Comparison of ENCODE assay signal across 9 cellular contexts in genomic region chr2:168849610-168850009, GRCh38. TPM values are rescaled to one million over a fixed set of nuclear protein-coding genes. Genes with fewer than 3 reads are reported as not detected.
A peak's percentile ranks its signal among the peaks of the same experiment; 100 is the strongest.
DNase-seq lines count a peak whose midpoint lies in the region; ATAC-seq and TF ChIP-seq lines count a peak whose summit lies in the region.
"Had no signal": no experiment of that assay in that cellular context is flagged by ENCODE, and none has a peak within 500 bp of the region (broad histone marks: within the 10 kb centered on the region; RNA-seq: fewer than 3 reads in every experiment).

No MANE protein-coding gene starts in this region.

- no peak overlapping the region for H3K4me3 ChIP-seq in fibroblast of the aortic adventitia (ENCODE audit: low read depth, low read length)

- intact Hi-C loops in activated CD8-positive, alpha-beta T cell treated with anti-CD3 and anti-CD28 coated beads for 36 hours (cut with micrococcal nuclease): no loop called here

- ATAC-seq in activated CD8-positive, alpha-beta T cell treated with anti-CD3 and anti-CD28 coated beads for 36 hours: no peak
- ATAC-seq in activated CD8-positive, alpha-beta T cell treated with anti-CD3 and anti-CD28 coated beads, Interleukin-2, amount 10 ng/mL, durations not matched to agents 7 days and 5 days: no peak
- ATAC-seq in stimulated activated memory B cell treated with anti-CD40 and anti-IgM and Interleukin-4, amounts not matched to agents 10 μg/mL and 1 μg/mL and 100 μg/mL, for 72 hours: peak; percentile 34
- ATAC-seq in GM18867 (IDR thresholded peaks at IDR 0.05; ENCODE audit: unreplicated experiment): no peak
- no peak for ATAC-seq in HG02623 (IDR thresholded peaks at IDR 0.05; ENCODE audit: unreplicated experiment)

- DNase-seq in activated CD8-positive, alpha-beta T cell treated with anti-CD3 and anti-CD28 coated beads for 36 hours: peak; percentile 20
- DNase-seq in activated CD8-positive, alpha-beta T cell treated with anti-CD3 and anti-CD28 coated beads, Interleukin-2, amount 10 ng/mL, durations not matched to agents 7 days and 5 days: no peak
- DNase-seq in NCI-H446 (lab: John Stamatoyannopoulos, UW) (peak; percentile 42 to 83), fibroblast of the aortic adventitia (ENCODE audit: low read depth) (peak; percentile 37), 8988T (no peak)

- POLR2A ChIA-PET in activated CD8-positive, alpha-beta T cell treated with anti-CD3 and anti-CD28 coated beads for 36 hours (lab: Charles Lee): interaction anchor here (1.0 kb wide), 1 partner anchor 41 kb away, joined by 3 read pairs; the partner anchor contains the start of gene SPC25
- POLR2A ChIA-PET in activated CD8-positive, alpha-beta T cell treated with anti-CD3 and anti-CD28 coated beads, Interleukin-2, amount 10 ng/mL, durations not matched to agents 7 days and 5 days (lab: Charles Lee): no interaction called here

- no peak overlapping the region for H3K4me3 Mint-ChIP-seq in activated CD8-positive, alpha-beta T cell treated with anti-CD3 and anti-CD28 coated beads for 36 hours
- no peak overlapping the region for H3K4me3 Mint-ChIP-seq in activated CD8-positive, alpha-beta T cell treated with anti-CD3 and anti-CD28 coated beads, Interleukin-2, amount 10 ng/mL, durations not matched to agents 7 days and 5 days
- no peak overlapping the region for H3K4me3 Mint-ChIP-seq in stimulated activated memory B cell treated with anti-CD40 and anti-IgM and Interleukin-4, amounts not matched to agents 10 μg/mL and 1 μg/mL and 100 μg/mL, for 72 hours

- no peaks in the 10 kb centered on the region for H3K27me3 Mint-ChIP-seq in activated CD8-positive, alpha-beta T cell treated with anti-CD3 and anti-CD28 coated beads for 36 hours
- H3K27me3 Mint-ChIP-seq in activated CD8-positive, alpha-beta T cell treated with anti-CD3 and anti-CD28 coated beads, Interleukin-2, amount 10 ng/mL, durations not matched to agents 7 days and 5 days (ENCODE audit: low read depth): no peaks in the 10 kb centered on the region
- H3K27me3 Mint-ChIP-seq in stimulated activated memory B cell treated with anti-CD40 and anti-IgM and Interleukin-4, amounts not matched to agents 10 μg/mL and 1 μg/mL and 100 μg/mL, for 72 hours: no peaks in the 10 kb centered on the region

- H3K36me3 Mint-ChIP-seq in activated CD8-positive, alpha-beta T cell treated with anti-CD3 and anti-CD28 coated beads for 36 hours (ENCODE audit: low read depth): peaks cover 4% of the 10 kb centered on the region
- peaks cover 30% of the 10 kb centered on the region for H3K36me3 Mint-ChIP-seq in activated CD8-positive, alpha-beta T cell treated with anti-CD3 and anti-CD28 coated beads, Interleukin-2, amount 10 ng/mL, durations not matched to agents 7 days and 5 days (ENCODE audit: low read depth)
- H3K36me3 Mint-ChIP-seq in stimulated activated memory B cell treated with anti-CD40 and anti-IgM and Interleukin-4, amounts not matched to agents 10 μg/mL and 1 μg/mL and 100 μg/mL, for 72 hours: no peaks in the 10 kb centered on the region

- H3K27ac Mint-ChIP-seq in activated CD8-positive, alpha-beta T cell treated with anti-CD3 and anti-CD28 coated beads for 36 hours: no peak overlapping the region
- no peak overlapping the region for H3K27ac Mint-ChIP-seq in activated CD8-positive, alpha-beta T cell treated with anti-CD3 and anti-CD28 coated beads, Interleukin-2, amount 10 ng/mL, durations not matched to agents 7 days and 5 days
- H3K27ac Mint-ChIP-seq in stimulated activated memory B cell treated with anti-CD40 and anti-IgM and Interleukin-4, amounts not matched to agents 10 μg/mL and 1 μg/mL and 100 μg/mL, for 72 hours: no peak overlapping the region

- H3K4me1 Mint-ChIP-seq in activated CD8-positive, alpha-beta T cell treated with anti-CD3 and anti-CD28 coated beads for 36 hours (ENCODE audit: low read depth): no peaks in the 10 kb centered on the region
- H3K4me1 Mint-ChIP-seq in activated CD8-positive, alpha-beta T cell treated with anti-CD3 and anti-CD28 coated beads, Interleukin-2, amount 10 ng/mL, durations not matched to agents 7 days and 5 days (ENCODE audit: low read depth): no peaks in the 10 kb centered on the region
- no peaks in the 10 kb centered on the region for H3K4me1 Mint-ChIP-seq in stimulated activated memory B cell treated with anti-CD40 and anti-IgM and Interleukin-4, amounts not matched to agents 10 μg/mL and 1 μg/mL and 100 μg/mL, for 72 hours

- CTCF ChIA-PET in activated CD8-positive, alpha-beta T cell treated with anti-CD3 and anti-CD28 coated beads for 36 hours (lab: Charles Lee): no interaction called here
- CTCF ChIA-PET in activated CD8-positive, alpha-beta T cell treated with anti-CD3 and anti-CD28 coated beads, Interleukin-2, amount 10 ng/mL, durations not matched to agents 7 days and 5 days (lab: Charles Lee): no interaction called here

- no peaks in the 10 kb centered on the region for H3K9me3 Mint-ChIP-seq in activated CD8-positive, alpha-beta T cell treated with anti-CD3 and anti-CD28 coated beads for 36 hours
- H3K9me3 Mint-ChIP-seq in activated CD8-positive, alpha-beta T cell treated with anti-CD3 and anti-CD28 coated beads, Interleukin-2, amount 10 ng/mL, durations not matched to agents 7 days and 5 days (ENCODE audit: insufficient read depth): no peaks in the 10 kb centered on the region
- H3K9me3 Mint-ChIP-seq in stimulated activated memory B cell treated with anti-CD40 and anti-IgM and Interleukin-4, amounts not matched to agents 10 μg/mL and 1 μg/mL and 100 μg/mL, for 72 hours: no peaks in the 10 kb centered on the region

- no peak for TF ChIP-seq CTCF in activated CD8-positive, alpha-beta T cell treated with anti-CD3 and anti-CD28 coated beads for 36 hours (IDR thresholded peaks at IDR 0.05)
- no peak for TF ChIP-seq CTCF in fibroblast of the aortic adventitia (IDR thresholded peaks at IDR 0.05; ENCODE audit: insufficient read depth, low read length)

RNA-seq across cellular contexts. Expression of gene SPC25, which starts 40.6 kb away (rescaled TPM):
- 10 to 100 TPM; 32.0 to 35.6 TPM for total RNA-seq in activated CD8-positive, alpha-beta T cell treated with anti-CD3 and anti-CD28 coated beads for 36 hours
- total RNA-seq in activated CD8-positive, alpha-beta T cell treated with anti-CD3 and anti-CD28 coated beads, Interleukin-2, amount 10 ng/mL, durations not matched to agents 7 days and 5 days: 10 to 100 TPM; 58.3 to 69.8 TPM
- 19.3 TPM in 1 of 2 replicates, not detected in the other for total RNA-seq in fibroblast of the aortic adventitia (ENCODE audit: low replicate concordance)

RNA-seq across cellular contexts. Expression of gene NOSTRIN, which starts 47.2 kb away (rescaled TPM):
- not detected for total RNA-seq in activated CD8-positive, alpha-beta T cell treated with anti-CD3 and anti-CD28 coated beads for 36 hours
- not detected for total RNA-seq in activated CD8-positive, alpha-beta T cell treated with anti-CD3 and anti-CD28 coated beads, Interleukin-2, amount 10 ng/mL, durations not matched to agents 7 days and 5 days
- total RNA-seq in fibroblast of the aortic adventitia (ENCODE audit: low replicate concordance): 0.81 TPM in 1 of 2 replicates, not detected in the other

RNA-seq across cellular contexts. Expression of gene G6PC2, which starts 51.5 kb away (rescaled TPM):
- not detected for total RNA-seq in activated CD8-positive, alpha-beta T cell treated with anti-CD3 and anti-CD28 coated beads for 36 hours
- total RNA-seq in activated CD8-positive, alpha-beta T cell treated with anti-CD3 and anti-CD28 coated beads, Interleukin-2, amount 10 ng/mL, durations not matched to agents 7 days and 5 days: not detected
- total RNA-seq in fibroblast of the aortic adventitia (ENCODE audit: low replicate concordance): not detected in 2 replicates
- total RNA-seq: NCI-H460 had no signal

Comparison
In these comparisons a context has a peak if more than half of its experiments do, and no peak if none do; other contexts are left out.
1. DNase-seq: peak in activated CD8-positive, alpha-beta T cell treated with anti-CD3 and anti-CD28 coated beads for 36 hours (single experiment), NCI-H446 (2 of 2) and fibroblast of the aortic adventitia (single experiment); none in activated CD8-positive, alpha-beta T cell treated with anti-CD3 and anti-CD28 coated beads, Interleukin-2, amount 10 ng/mL, durations not matched to agents 7 days and 5 days (single experiment) and 8988T (single experiment).